Comparison of ENCODE assay signal across 10 cellular contexts in the genomic region with DNA sequence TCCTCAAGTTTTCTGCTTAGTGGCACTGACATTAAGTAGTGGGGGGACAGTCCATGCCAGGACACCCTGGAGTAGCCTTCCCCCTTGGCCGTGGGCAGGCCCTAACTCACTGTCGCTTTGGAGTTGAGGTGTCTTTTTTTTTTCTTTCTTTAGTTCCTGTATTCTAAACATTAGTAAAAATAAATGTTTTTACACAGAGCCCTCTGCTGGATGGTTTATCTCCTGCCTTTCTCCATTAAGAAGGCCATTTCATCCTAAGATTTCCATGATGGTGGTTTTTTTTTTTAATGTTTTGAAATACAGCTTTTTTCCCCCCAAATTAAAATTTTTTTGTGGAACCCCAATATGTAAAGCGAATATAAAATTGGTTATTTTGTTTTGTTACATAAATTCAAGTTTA. TPM values are rescaled to one million over a fixed set of nuclear protein-coding genes. Genes with fewer than 3 reads are reported as not detected.
DNase-seq lines count a peak whose midpoint lies in the region; ATAC-seq and TF ChIP-seq lines count a peak whose summit lies in the region.
"Had no signal": no experiment of that assay in that cellular context is flagged by ENCODE, and none has a peak within 500 bp of the region (broad histone marks: within the 10 kb centered on the region; RNA-seq: fewer than 3 reads in every experiment).

No MANE protein-coding gene starts in this region.

- H3K27ac ChIP-seq in AG04450 (ENCODE audit: low read depth, low read length) = no peak overlapping the region

- no peak overlapping the region for H3K4me3 Mint-ChIP-seq in T-cell

- H3K4me3 ChIP-seq in AG04450 (ENCODE audit: low read depth, low read length) = no peak overlapping the region
- no peak overlapping the region for H3K4me3 ChIP-seq in fibroblast of villous mesenchyme (ENCODE audit: low read depth, low read length)

- POLR2A ChIA-PET in AG04450 (lab: Yijun Ruan, JAX) (interaction anchor here (0.7 to 1.1 kb wide), 2 partner anchors 14 to 19 kb away, joined by 3 read pairs; partner anchors contain the start of gene DPF2), T-cell (lab: Charles Lee) (interaction anchor here in 1 of 2 donors (1.1 kb wide), 1 partner anchor 151 kb away, joined by 3 read pairs; no protein-coding TSS in a partner anchor)

- ATAC-seq in T-cell (replicated peaks in 1 of 4) = no peak
- no peak for ATAC-seq in HG03460 (IDR thresholded peaks at IDR 0.05; ENCODE audit: unreplicated experiment)
- no peak for ATAC-seq in HG03354 (IDR thresholded peaks at IDR 0.05; ENCODE audit: poor library complexity, severe bottlenecking, unreplicated experiment)

- peaks cover 14 to 21% (median 18%) of the 10 kb centered on the region in 3 donors for H3K4me1 Mint-ChIP-seq in T-cell

- H3K9me3 Mint-ChIP-seq in T-cell = no peaks in the 10 kb centered on the region

- DNase-seq in AG04450 (ENCODE audit: low read depth, low spot score) = no peak
- DNase-seq in GM03348 (ENCODE audit: low spot score) = peak; percentile 20
- DNase-seq in T-cell = no peak
- peak; percentile 27 for DNase-seq in fibroblast of villous mesenchyme (ENCODE audit: low read depth)
- no peak for DNase-seq in mucosa of gallbladder (ENCODE audit: low spot score)
- no peak for DNase-seq in activated CD4-positive, alpha-beta T cell treated with anti-CD3 and anti-CD28 coated beads for 48 hours
- DNase-seq: GOT3, T-helper 9 cell had no signal

- H3K36me3 Mint-ChIP-seq in T-cell = peaks cover 17% of the 10 kb centered on the region

- H3K27ac Mint-ChIP-seq in T-cell = peak overlapping the region; percentile 79 to 80

- TF ChIP-seq CTCF in AG04450 (IDR thresholded peaks at IDR 0.05; ENCODE audit: low read depth, low read length) (peak; percentile 55), fibroblast of villous mesenchyme (IDR thresholded peaks at IDR 0.05; ENCODE audit: insufficient read depth, low read depth, low read length) (peak; percentile 39)

- CTCF ChIA-PET in AG04450 (lab: Charles Lee) (interaction anchor here (0.6 to 5.5 kb wide), 21 partner anchors 10 to 960 kb away, joined by 3 to 43 read pairs (median 4); no protein-coding TSS in a partner anchor), T-cell (lab: Charles Lee) (interaction anchor here (0.6 to 1.4 kb wide), 6 partner anchors 16 to 1909 kb away, joined by 3 to 5 read pairs (median 4); no protein-coding TSS in a partner anchor)

- peaks cover 21% of the 10 kb centered on the region for H3K27me3 ChIP-seq in AG04450 (ENCODE audit: control insufficient read depth, insufficient read depth, low read length)

- no peaks in the 10 kb centered on the region; the same call in 1 of the 2 replicates for H3K9me3 ChIP-seq in AG04450 (ENCODE audit: control insufficient read depth, insufficient read depth, low read length)

- H3K27me3 Mint-ChIP-seq in T-cell = no peaks in the 10 kb centered on the region

RNA-seq across cellular contexts. Expression of gene TIGD3, which starts 1.8 kb away (rescaled TPM):
- polyA plus RNA-seq in AG04450 (2011; rRNA removed) = 0.07 and 0.11 TPM in 2 replicates
- polyA minus RNA-seq in AG04450 (2011; rRNA and poly(A)+ RNA removed) = not detected in 2 replicates
- 1 to 10 TPM in 2 of 5 donors, under 1 TPM in 3; 0.48 to 1.3 (median 0.92) TPM for total RNA-seq in T-cell
- under 0.01 TPM in 1 of 2 replicates, not detected in the other for total RNA-seq in fibroblast of villous mesenchyme
- total RNA-seq in mucosa of gallbladder = 0.29 TPM

RNA-seq across cellular contexts. Expression of gene DPF2, which starts 19.1 kb away (rescaled TPM):
- 43.7 and 52.0 TPM in 2 replicates for polyA plus RNA-seq in AG04450 (2011; rRNA removed)
- 49.2 and 58.5 TPM in 2 replicates for polyA minus RNA-seq in AG04450 (2011; rRNA and poly(A)+ RNA removed)
- total RNA-seq in T-cell = 10 to 100 TPM; 57.9 to 95.4 (median 91.7) TPM
- 47.0 and 60.9 TPM in 2 replicates for total RNA-seq in fibroblast of villous mesenchyme
- total RNA-seq in mucosa of gallbladder = 62.6 TPM

RNA-seq across cellular contexts. Expression of gene SLC25A45, which starts 29.7 kb away (rescaled TPM):
- 0.76 and 1.4 TPM in 2 replicates for polyA plus RNA-seq in AG04450 (2011; rRNA removed)
- polyA minus RNA-seq in AG04450 (2011; rRNA and poly(A)+ RNA removed) = 1.4 and 2.5 TPM in 2 replicates
- 10 to 100 TPM; 18.7 to 72.2 (median 22.6) TPM for total RNA-seq in T-cell
- total RNA-seq in fibroblast of villous mesenchyme = 1.7 and 2.9 TPM in 2 replicates
- total RNA-seq in mucosa of gallbladder = 7.1 TPM

RNA-seq across cellular contexts. Expression of gene FRMD8, which starts 33.7 kb away (rescaled TPM):
- polyA plus RNA-seq in AG04450 (2011; rRNA removed) = 10.7 and 14.1 TPM in 2 replicates
- 8.2 and 10.9 TPM in 2 replicates for polyA minus RNA-seq in AG04450 (2011; rRNA and poly(A)+ RNA removed)
- total RNA-seq in T-cell (10 to 100 TPM; 35.6 to 79.1 (median 77.8) TPM), fibroblast of villous mesenchyme (44.5 and 60.6 TPM in 2 replicates), mucosa of gallbladder (40.8 TPM)

RNA-seq across cellular contexts. Expression of gene CDC42EP2, which starts 38.1 kb away (rescaled TPM):
- 14.3 and 21.1 TPM in 2 replicates for polyA plus RNA-seq in AG04450 (2011; rRNA removed)
- 26.3 and 36.9 TPM in 2 replicates for polyA minus RNA-seq in AG04450 (2011; rRNA and poly(A)+ RNA removed)
- total RNA-seq in T-cell (1 to 10 TPM in 2 of 5 donors, under 1 TPM in 3; 0.69 to 2.4 (median 0.79) TPM), fibroblast of villous mesenchyme (21.3 and 32.8 TPM in 2 replicates), mucosa of gallbladder (21.5 TPM)

Comparison
In these comparisons a context has a peak if more than half of its experiments do, and no peak if none do; other contexts are left out.
1. DNase-seq: peak in GM03348 (single experiment) and fibroblast of villous mesenchyme (single experiment); none in AG04450 (single experiment), T-cell (0 of 34), mucosa of gallbladder (single experiment) and activated CD4-positive, alpha-beta T cell treated with anti-CD3 and anti-CD28 coated beads for 48 hours (single experiment).